ENCODE assay signal across 23 cellular contexts in the genomic region with DNA sequence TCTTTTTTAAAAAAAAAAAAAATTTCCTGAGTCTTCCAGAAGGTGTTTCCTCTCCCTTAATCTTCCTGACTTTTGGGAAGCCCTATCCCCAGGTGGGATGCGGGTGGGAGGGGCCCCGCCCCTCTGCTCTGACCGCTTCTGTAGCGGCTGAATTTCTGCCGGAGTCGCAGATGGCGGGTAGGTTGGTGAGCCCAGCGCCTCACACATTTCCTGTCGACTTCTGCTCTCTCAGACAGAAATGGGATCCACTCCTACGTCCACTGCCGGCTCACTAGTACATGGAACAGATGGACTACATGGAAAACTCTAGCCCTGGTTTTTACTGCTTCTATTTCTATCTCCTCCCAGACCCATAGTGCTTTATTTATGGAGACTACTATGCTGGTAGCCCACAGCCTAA.
DNase-seq lines count a peak whose midpoint lies in the region; ATAC-seq and TF ChIP-seq lines count a peak whose summit lies in the region.
"Had no signal": no experiment of that assay in that cellular context is flagged by ENCODE, and none has a peak within 500 bp of the region (broad histone marks: within the 10 kb centered on the region; RNA-seq: fewer than 3 reads in every experiment).

No MANE protein-coding gene starts in this region.

- no peaks in the 10 kb centered on the region for H3K9me3 Mint-ChIP-seq in GM23338

- H3K4me3 Mint-ChIP-seq in GM23338, result no peak overlapping the region
- H3K4me3 Mint-ChIP-seq: CD4-positive, alpha-beta T cell; HFFc6 had no signal

- no peaks in the 10 kb centered on the region for H3K9me2 ChIP-seq in GM23338 (ENCODE audit: insufficient read depth)

- no peaks in the 10 kb centered on the region for H3K36me3 ChIP-seq in GM23338 (ENCODE audit: insufficient read depth)
- H3K36me3 ChIP-seq: BLaER1 treated with 17β-estradiol and CSF1 and Interleukin-3, amounts not matched to agents 10 nM and 100 nM; HAP-1; SJSA1 had no signal

- no peaks in the 10 kb centered on the region for H4K20me1 ChIP-seq in GM23338 (replicated peaks; ENCODE audit: insufficient read depth)
- H4K20me1 ChIP-seq: BLaER1 treated with 17β-estradiol and CSF1 and Interleukin-3, amounts not matched to agents 10 nM and 100 nM had no signal

- H3K4me3 ChIP-seq in GM23338, result no peak overlapping the region
- H3K4me3 ChIP-seq: BLaER1 treated with 17β-estradiol and CSF1 and Interleukin-3, amounts not matched to agents 10 nM and 100 nM; GM12878; HAP-1; K562; PC-9; SJSA1 had no signal

- H3K79me2 ChIP-seq in GM23338 (replicated peaks; ENCODE audit: insufficient read depth), result no peaks in the 10 kb centered on the region

- no peaks in the 10 kb centered on the region for H3K27me3 Mint-ChIP-seq in GM23338 (ENCODE audit: insufficient read depth, low read depth, poor library complexity)

- H3K4me2 ChIP-seq in GM23338, result no peak overlapping the region
- H3K4me2 ChIP-seq: BLaER1 treated with 17β-estradiol and CSF1 and Interleukin-3, amounts not matched to agents 10 nM and 100 nM; PC-9 had no signal

- ATAC-seq in GM23338, result peak; percentile 73
- no peak for ATAC-seq in sciatic nerve
- ATAC-seq: GM12878, K562, Right ventricle myocardium inferior had no signal

- no peaks in the 10 kb centered on the region for H3K36me3 Mint-ChIP-seq in GM23338 (ENCODE audit: low read depth)

- no peaks in the 10 kb centered on the region for H3K27me3 ChIP-seq in GM23338 (ENCODE audit: insufficient read depth)
- H3K27me3 ChIP-seq: BLaER1 treated with 17β-estradiol and CSF1 and Interleukin-3, amounts not matched to agents 10 nM and 100 nM had no signal

- no peak for TF ChIP-seq CTCF in GM23338 (conservative IDR thresholded peaks at IDR 0.05; ENCODE audit: low read depth in 2 of 2)

- H3K4me1 Mint-ChIP-seq in GM23338, result peaks cover 18% of the 10 kb centered on the region

- H3K27ac ChIP-seq in GM23338 (ENCODE audit: low read depth), result no peak overlapping the region
- H3K27ac ChIP-seq: BLaER1 treated with 17β-estradiol and CSF1 and Interleukin-3, amounts not matched to agents 10 nM and 100 nM; PC-9; SJSA1 had no signal

- DNase-seq in GM23338 (ENCODE audit: low spot score), result peak; percentile 41
- peak; percentile 2 for DNase-seq in cerebellum (ENCODE audit: low spot score)
- DNase-seq in iPS-NIHi7 (ENCODE audit: extremely low spot score), result peak; percentile 49
- DNase-seq in superior temporal gyrus (ENCODE audit: extremely low spot score), result peak; percentile 65
- no peak for DNase-seq in NCI-H774 (lab: John Stamatoyannopoulos, UW)
- DNase-seq in sciatic nerve (ENCODE audit: low spot score), result no peak
- DNase-seq in AG08395 (ENCODE audit: low spot score), result no peak
- DNase-seq: CD4-positive, alpha-beta T cell; HFFc6; Kasumi-1; MV-4-11; NCI-H1105 treated with DMSO at 0.1 percent for 48 hours; NCI-H146; NCI-H1930; NCI-H446; NCI-H526; PC-9 had no signal

- no peaks in the 10 kb centered on the region for H3F3A ChIP-seq in GM23338 (replicated peaks; ENCODE audit: low read depth)

- H2AFZ ChIP-seq in GM23338, result peak overlapping the region; percentile 19; the same call in 1 of the 2 replicates
- H2AFZ ChIP-seq: PC-9 had no signal

- peaks cover 22% of the 10 kb centered on the region for H3K4me1 ChIP-seq in GM23338 (ENCODE audit: insufficient read depth)
- H3K4me1 ChIP-seq: HAP-1, SJSA1 had no signal

- intact Hi-C loops in sciatic nerve (cut with DNase I), result no loop called here

- H3K27ac Mint-ChIP-seq in GM23338, result no peak overlapping the region
- H3K27ac Mint-ChIP-seq: CD4-positive, alpha-beta T cell; HFFc6 had no signal

TF ChIP-seq in GM23338, 12 proteins besides CTCF, POLR2A, EP300 and RAD21:
- no peak for TF ChIP-seq STAT1 (IDR thresholded peaks at IDR 0.05; ENCODE audit: unreplicated experiment)
- TF ChIP-seq POLR2AphosphoS5 (IDR thresholded peaks at IDR 0.05; ENCODE audit: low read depth), result no peak
- TF ChIP-seq, protein P1, sequence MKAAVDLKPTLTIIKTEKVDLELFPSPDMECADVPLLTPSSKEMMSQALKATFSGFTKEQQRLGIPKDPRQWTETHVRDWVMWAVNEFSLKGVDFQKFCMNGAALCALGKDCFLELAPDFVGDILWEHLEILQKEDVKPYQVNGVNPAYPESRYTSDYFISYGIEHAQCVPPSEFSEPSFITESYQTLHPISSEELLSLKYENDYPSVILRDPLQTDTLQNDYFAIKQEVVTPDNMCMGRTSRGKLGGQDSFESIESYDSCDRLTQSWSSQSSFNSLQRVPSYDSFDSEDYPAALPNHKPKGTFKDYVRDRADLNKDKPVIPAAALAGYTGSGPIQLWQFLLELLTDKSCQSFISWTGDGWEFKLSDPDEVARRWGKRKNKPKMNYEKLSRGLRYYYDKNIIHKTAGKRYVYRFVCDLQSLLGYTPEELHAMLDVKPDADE (IDR thresholded peaks at IDR 0.05), result no peak
- TF ChIP-seq EZH2phosphoT487 (IDR thresholded peaks at IDR 0.05; ENCODE audit: unreplicated experiment), result no peak

Comparison
In these comparisons a context has a peak if more than half of its experiments do, and no peak if none do; other contexts are left out.
1. DNase-seq: peak in GM23338 (single experiment), cerebellum (single experiment), iPS-NIHi7 (single experiment) and superior temporal gyrus (single experiment); none in NCI-H774 (single experiment), sciatic nerve (single experiment) and AG08395 (single experiment).